8 cellular contexts compared by ENCODE assay signal in the genomic region with DNA sequence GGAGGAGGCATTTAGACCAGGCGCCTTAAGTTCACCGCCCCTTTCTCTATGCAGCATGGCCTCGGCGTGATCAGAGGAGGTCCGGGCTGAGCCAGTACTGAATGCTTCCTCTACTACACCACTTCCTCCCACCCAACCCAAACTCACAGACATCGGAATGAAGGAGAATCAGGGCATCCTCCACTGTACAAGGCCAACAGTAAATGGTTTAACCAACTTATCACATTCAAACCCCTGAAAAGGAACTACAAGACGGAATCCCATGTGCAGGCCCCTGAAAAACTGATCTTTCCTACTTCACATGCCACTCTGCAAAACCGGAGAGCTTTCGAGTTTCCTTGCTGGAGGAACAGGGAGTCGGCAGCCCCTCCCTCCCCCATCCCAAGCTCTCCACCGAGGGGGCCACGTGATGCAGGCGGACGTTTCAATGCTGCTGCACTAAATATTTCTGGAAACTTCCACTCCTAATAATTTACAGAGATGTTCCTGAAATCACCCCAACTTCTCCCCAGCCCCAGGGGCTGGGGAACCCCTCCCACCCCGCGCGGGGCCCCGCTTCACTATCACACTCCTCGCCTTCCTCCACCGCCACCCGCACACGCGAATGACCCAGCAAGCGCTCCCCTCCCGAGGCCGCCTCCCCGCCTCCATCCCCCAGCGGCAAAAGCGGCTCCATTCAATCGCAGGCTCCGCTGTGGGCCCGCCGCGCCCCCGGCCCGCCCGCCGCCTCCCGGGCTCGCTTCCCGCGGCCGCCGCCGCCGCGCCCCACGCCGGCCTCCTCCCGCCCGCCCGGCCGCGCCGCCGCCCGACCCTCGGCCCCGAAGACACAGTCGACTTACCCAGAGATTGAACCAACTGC. TPM values are rescaled to one million over a fixed set of nuclear protein-coding genes. Genes with fewer than 3 reads are reported as not detected.
DNase-seq lines count a peak whose midpoint lies in the region; ATAC-seq and TF ChIP-seq lines count a peak whose summit lies in the region.

No MANE protein-coding gene starts in this region.

- no peak for TF ChIP-seq CTCF in fibroblast of the aortic adventitia (IDR thresholded peaks at IDR 0.05; ENCODE audit: insufficient read depth, low read length)
- no peak for TF ChIP-seq CTCF in nephron (IDR thresholded peaks at IDR 0.05; ENCODE audit: unreplicated experiment in 3 of 3)

- peaks cover 13% of the 10 kb centered on the region for H3K36me3 Mint-ChIP-seq in nephron (ENCODE audit: low read depth)

- H3K4me3 Mint-ChIP-seq in nephron, result peak overlapping the region; percentile 92 to 99 (median 97)

- DNase-seq in DMS79 (lab: John Stamatoyannopoulos, UW) (peak; percentile 80), RPMI8226 (peak; percentile 93), fibroblast of the aortic adventitia (ENCODE audit: low read depth) (peak; percentile 84)
- DNase-seq in Jurkat, Clone E6-1 (ENCODE audit: low read depth, low spot score), result peak; percentile 93
- DNase-seq in activated effector memory CD4-positive, alpha-beta T cell treated with Interleukin-2 at 50 U/mL for 16 hours, result peak; percentile 81
- DNase-seq in stimulated activated naive CD8-positive, alpha-beta T cell treated with anti-CD3 and anti-CD28 coated beads, Interleukin-15, Interleukin-2, amounts not matched to agents 100 U/mL and 50 U/mL, for 24 hours, result peak; percentile 86

- peak overlapping the region; percentile 90 for H3K4me3 ChIP-seq in Jurkat, Clone E6-1 (ENCODE audit: low read length)
- peak overlapping the region; percentile 97 for H3K4me3 ChIP-seq in fibroblast of the aortic adventitia (ENCODE audit: low read depth, low read length)

- ATAC-seq in GM21619 (IDR thresholded peaks at IDR 0.05; ENCODE audit: unreplicated experiment), result peak; percentile 51
- peak; percentile 75 for ATAC-seq in stimulated activated naive CD8-positive, alpha-beta T cell treated with anti-CD3 and anti-CD28 coated beads, Interleukin-15, Interleukin-2, amounts not matched to agents 100 U/mL and 50 U/mL, for 24 hours

- peak overlapping the region; percentile 97 to 99 (median 99) for H3K27ac Mint-ChIP-seq in nephron

- H3K9me3 Mint-ChIP-seq in nephron, result no peaks in the 10 kb centered on the region

- no peaks in the 10 kb centered on the region for H3K27me3 Mint-ChIP-seq in nephron (ENCODE audit: low read depth)

- peaks cover 24% of the 10 kb centered on the region for H3K4me1 Mint-ChIP-seq in nephron

RNA-seq across cellular contexts. Expression of a gene that starts 1.2 kb away (rescaled TPM):
- 187 TPM for polyA plus RNA-seq in Jurkat, Clone E6-1 (2012; ENCODE audit: insufficient read depth, insufficient read length)
- 201 and 220 TPM in 2 replicates for total RNA-seq in fibroblast of the aortic adventitia (ENCODE audit: low replicate concordance)

Comparison
In these comparisons a context has a peak if more than half of its experiments do, and no peak if none do; other contexts are left out.
1. Peak in every context shown above with its lines: DNase-seq, ATAC-seq and H3K4me3 ChIP-seq.